In the genomic region with DNA sequence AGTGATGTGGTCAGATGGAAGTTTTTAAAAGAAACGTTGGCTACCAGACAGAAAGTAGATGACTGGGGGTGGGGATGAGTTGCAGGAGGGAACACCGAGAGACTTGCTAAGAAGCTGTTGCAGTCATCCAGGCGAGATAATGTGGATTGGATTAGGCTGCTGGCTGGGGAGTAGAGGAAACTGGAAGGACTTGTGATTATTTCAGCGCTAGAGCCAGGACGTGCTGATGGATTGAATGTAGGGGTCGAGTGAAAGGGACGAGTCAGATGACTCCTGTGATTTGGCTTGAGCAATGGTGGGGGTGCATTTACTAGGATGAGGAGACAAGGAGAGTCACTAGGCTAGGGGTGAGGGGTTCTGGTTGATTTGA, we compare ENCODE assay signal across 12 cellular contexts.
A peak's percentile ranks its signal among the peaks of the same experiment; 100 is the strongest.
DNase-seq lines count a peak whose midpoint lies in the region; ATAC-seq and TF ChIP-seq lines count a peak whose summit lies in the region.
"Had no signal": no experiment of that assay in that cellular context is flagged by ENCODE, and none has a peak within 500 bp of the region (broad histone marks: within the 10 kb centered on the region; RNA-seq: fewer than 3 reads in every experiment).

No MANE protein-coding gene starts in this region.

- TF ChIP-seq CTCF in left lung (IDR thresholded peaks at IDR 0.05): no peak

- peak; percentile 66 for ATAC-seq in left lung
- ATAC-seq: HCT116; stimulated activated naive B cell treated with anti-CD40 and anti-IgM and Interleukin-4, amounts not matched to agents 10 μg/mL and 1 μg/mL and 100 μg/mL, for 72 hours had no signal

- H3K4me2 ChIP-seq in Karpas-422 (ENCODE audit: low read depth, low read length, poor library complexity, severe bottlenecking): no peak overlapping the region

- H3K36me3 ChIP-seq in HUES6 (ENCODE audit: control insufficient read depth, insufficient read depth, low read length) (peaks cover 24% of the 10 kb centered on the region), left lung (peaks cover 0 to 76% of the 10 kb centered on the region in 2 donors), subcutaneous abdominal adipose tissue (ENCODE audit: control insufficient read depth in 5 of 5, insufficient read depth in 5 of 5, low read length in 5 of 5) (peaks cover 2 to 44% (median 7%) of the 10 kb centered on the region in 5 donors), Karpas-422 (ENCODE audit: insufficient read depth, low read length) (no peaks in the 10 kb centered on the region), SJCRH30 (peaks cover 3% of the 10 kb centered on the region; the same call in 1 of the 2 replicates)

- H3K4me1 ChIP-seq in HUES6 (ENCODE audit: control insufficient read depth, insufficient read depth, low read length) (peaks cover 14% of the 10 kb centered on the region; the same call in 1 of the 2 replicates), left lung (peaks cover 0 to 5% of the 10 kb centered on the region in 2 donors), subcutaneous abdominal adipose tissue (ENCODE audit: control insufficient read depth in 5 of 5, insufficient read depth in 5 of 5, low read length in 5 of 5) (peaks cover 6 to 33% (median 24%) of the 10 kb centered on the region in 5 donors), Karpas-422 (ENCODE audit: low read length) (no peaks in the 10 kb centered on the region), SJCRH30 (no peaks in the 10 kb centered on the region)

- H3K9me2 ChIP-seq in Karpas-422 (replicated peaks; ENCODE audit: insufficient read depth, low read length): no peaks in the 10 kb centered on the region

- H3K4me3 ChIP-seq in HUES6 (ENCODE audit: low read depth, low read length) (no peak overlapping the region), left lung (no peak overlapping the region), subcutaneous abdominal adipose tissue (ENCODE audit: low read depth in 1 of 5, low read length in 5 of 5) (no peak overlapping the region), Karpas-422 (ENCODE audit: low read length) (no peak overlapping the region), SJCRH30 (no peak overlapping the region)

- H3K27ac ChIP-seq in HUES6 (ENCODE audit: low read depth, low read length): peak overlapping the region; percentile 58; the same call in 1 of the 2 replicates
- no peak overlapping the region for H3K27ac ChIP-seq in left lung
- H3K27ac ChIP-seq in subcutaneous abdominal adipose tissue (ENCODE audit: low read depth, low read length): peak overlapping the region; percentile 71
- H3K27ac ChIP-seq in Karpas-422 (ENCODE audit: low read length): no peak overlapping the region
- H3K27ac ChIP-seq in SJCRH30: no peak overlapping the region

- no peak overlapping the region for H2AFZ ChIP-seq in Karpas-422 (ENCODE audit: low read length)

- H3K79me2 ChIP-seq in Karpas-422 (ENCODE audit: low read length): no peaks in the 10 kb centered on the region

- intact Hi-C loops in left lung (cut with DNase I): no loop called here

- DNase-seq in cerebellar cortex (ENCODE audit: low spot score) (peak; percentile 15), left lung (no peak), NCI-H524 treated with DMSO at 0.1 percent for 48 hours (lab: John Stamatoyannopoulos, UW) (no peak), NCI-H446 treated with DMSO at 0.1 percent for 48 hours (lab: John Stamatoyannopoulos, UW) (no peak), Karpas-422 (no peak), SJCRH30 (no peak)
- DNase-seq: NCI-H345; small intestine; stimulated activated naive B cell treated with anti-CD40 and anti-IgM and Interleukin-4, amounts not matched to agents 10 μg/mL and 1 μg/mL and 100 μg/mL, for 72 hours had no signal

- no peaks in the 10 kb centered on the region for H4K20me1 ChIP-seq in Karpas-422 (ENCODE audit: insufficient read depth, low read depth, low read length)

- H3K27me3 ChIP-seq in HUES6 (ENCODE audit: control insufficient read depth, insufficient read depth, low read length): no peaks in the 10 kb centered on the region
- H3K27me3 ChIP-seq in left lung: no peaks in the 10 kb centered on the region
- no peaks in the 10 kb centered on the region for H3K27me3 ChIP-seq in subcutaneous abdominal adipose tissue (ENCODE audit: control insufficient read depth in 5 of 5, insufficient read depth in 4 of 5, low read length in 5 of 5)
- H3K27me3 ChIP-seq in Karpas-422 (ENCODE audit: low read length): no peaks in the 10 kb centered on the region
- H3K27me3 ChIP-seq in SJCRH30: no peaks in the 10 kb centered on the region

- peaks cover 7% of the 10 kb centered on the region; the same call in 1 of the 2 replicates for H3K9me3 ChIP-seq in HUES6 (ENCODE audit: control insufficient read depth, insufficient read depth, low read depth, low read length)
- H3K9me3 ChIP-seq in left lung: peaks cover 0 to 9% of the 10 kb centered on the region in 2 donors
- peaks cover 0 to 12% (median 3%) of the 10 kb centered on the region in 5 donors for H3K9me3 ChIP-seq in subcutaneous abdominal adipose tissue (ENCODE audit: control insufficient read depth in 5 of 5, low read length in 5 of 5)
- no peaks in the 10 kb centered on the region for H3K9me3 ChIP-seq in Karpas-422 (ENCODE audit: low read length)
- H3K9me3 ChIP-seq in SJCRH30 (replicated peaks): peaks cover 6% of the 10 kb centered on the region; the same call in 1 of the 2 replicates

- H3K9ac ChIP-seq in HUES6 (ENCODE audit: low read length) (peak overlapping the region; percentile 24), subcutaneous abdominal adipose tissue (ENCODE audit: low read length in 5 of 5) (no peak overlapping the region), Karpas-422 (ENCODE audit: low read length) (no peak overlapping the region)

Comparison
In these comparisons a context has a peak if more than half of its experiments do, and no peak if none do; other contexts are left out.
1. H3K27ac ChIP-seq: peak in HUES6 (single experiment) and subcutaneous abdominal adipose tissue (single experiment); none in left lung (0 of 2), Karpas-422 (single experiment) and SJCRH30 (single experiment).